ENCODE assay signal across 8 cellular contexts in the genomic region with DNA sequence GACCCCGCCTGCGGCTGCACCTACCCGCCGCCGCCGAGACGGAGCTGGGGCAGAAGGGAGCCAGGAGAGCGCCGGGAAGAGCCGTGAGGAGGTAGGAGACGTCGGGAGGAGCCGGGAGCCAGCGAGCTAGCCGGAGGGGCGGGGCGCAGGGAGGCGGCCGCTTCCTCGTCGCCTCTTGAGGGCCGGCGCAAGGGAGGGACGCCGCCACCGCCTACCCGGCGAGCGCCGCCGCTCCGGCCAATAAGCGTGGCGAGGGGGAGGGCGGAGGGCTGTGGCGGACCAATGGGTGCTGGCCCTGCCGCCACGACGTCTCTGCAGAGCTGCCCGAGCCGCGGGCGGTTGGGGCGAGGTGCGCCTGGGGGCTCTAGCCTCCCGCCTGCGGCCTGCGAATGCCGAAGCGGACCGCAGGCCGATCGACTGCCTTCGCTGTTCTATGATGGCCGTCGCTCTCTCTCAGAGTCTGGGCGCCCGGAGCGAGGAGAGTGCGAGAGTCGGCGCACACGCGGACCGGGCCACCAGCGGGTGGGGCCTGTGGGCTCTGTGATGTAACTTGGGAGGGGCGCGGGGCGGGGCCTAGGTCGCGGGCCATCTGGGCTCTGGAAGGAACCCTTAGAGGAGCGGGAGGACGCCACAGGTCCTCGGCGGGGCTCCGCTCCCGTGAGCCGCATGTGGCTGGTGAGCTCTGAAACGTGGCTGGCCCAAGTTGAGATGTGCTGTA.
DNase-seq lines count a peak whose midpoint lies in the region; ATAC-seq, FAIRE-seq and TF ChIP-seq lines count a peak whose summit lies in the region.

No MANE protein-coding gene starts in this region.

- no peaks in the 10 kb centered on the region for H3K9me3 ChIP-seq in kidney (ENCODE audit: control insufficient read depth in 1 of 2, low read length in 2 of 2)

- H3K4me1 ChIP-seq in kidney (ENCODE audit: control insufficient read depth in 1 of 2, insufficient read depth in 1 of 2, low read depth in 1 of 2, low read length in 2 of 2) = peaks cover 6% of the 10 kb centered on the region in 2 donors

- TF ChIP-seq CTCF in AG10803 (conservative IDR thresholded peaks at IDR 0.05; ENCODE audit: low read length) (no peak), kidney (IDR thresholded peaks at IDR 0.05; ENCODE audit: borderline replicate concordance, extremely low read depth, insufficient read depth) (no peak)

- no peak for FAIRE-seq in kidney (lab: Jason Lieb, UNC)

- peak; percentile 97 for DNase-seq in AG10803 (ENCODE audit: low read depth)
- DNase-seq in NCI-H446 (lab: John Stamatoyannopoulos, UW) = peak; percentile 69 to 95
- peak; percentile 96 for DNase-seq in activated CD4-positive, CD25-positive, alpha-beta regulatory T cell treated with anti-CD3 and anti-CD28 coated beads, Interleukin-2, amount 50 U/mL, for 72 hours
- peak; percentile 73 to 86 for DNase-seq in cerebellar nuclear complex (lab: John Stamatoyannopoulos, UW)
- peak; percentile 99 for DNase-seq in kidney
- DNase-seq in stimulated activated CD4-positive, alpha-beta T cell treated with anti-CD3 and anti-CD28 coated beads, Interleukin-15, amount 100 ng/mL, for 1 hour (ENCODE audit: low read depth in 1 of 2, low spot score in 1 of 2) = peak; percentile 88 to 93

- peak overlapping the region; percentile 4 to 83 for H3K9ac ChIP-seq in kidney (ENCODE audit: low read length in 2 of 2)

- intact Hi-C loops in kidney (cut with DNase I) = no loop called here

- H3K27ac ChIP-seq in kidney (ENCODE audit: low read depth in 2 of 2, low read length in 2 of 2) = peak overlapping the region; percentile 96 to 98

- no peaks in the 10 kb centered on the region for H3K36me3 ChIP-seq in kidney (ENCODE audit: control insufficient read depth in 1 of 2, insufficient read depth in 2 of 2, low read length in 2 of 2)

- peak overlapping the region; percentile 78 for H3K4me3 ChIP-seq in AG10803 (ENCODE audit: low read length)
- peak overlapping the region; percentile 84 for H3K4me3 ChIP-seq in kidney (ENCODE audit: low read length in 2 of 2)

- peak; percentile 93 for ATAC-seq in GM19035 (IDR thresholded peaks at IDR 0.05; ENCODE audit: unreplicated experiment)
- ATAC-seq in HG03342 (IDR thresholded peaks at IDR 0.05; ENCODE audit: unreplicated experiment) = peak; percentile 90

Comparison
In these comparisons a context has a peak if more than half of its experiments do, and no peak if none do; other contexts are left out.
1. Peak in every context shown above with its lines: DNase-seq, ATAC-seq, H3K4me3 ChIP-seq and H3K27ac ChIP-seq.